Comparison of ENCODE assay signal across 4 cellular contexts in the genomic region with DNA sequence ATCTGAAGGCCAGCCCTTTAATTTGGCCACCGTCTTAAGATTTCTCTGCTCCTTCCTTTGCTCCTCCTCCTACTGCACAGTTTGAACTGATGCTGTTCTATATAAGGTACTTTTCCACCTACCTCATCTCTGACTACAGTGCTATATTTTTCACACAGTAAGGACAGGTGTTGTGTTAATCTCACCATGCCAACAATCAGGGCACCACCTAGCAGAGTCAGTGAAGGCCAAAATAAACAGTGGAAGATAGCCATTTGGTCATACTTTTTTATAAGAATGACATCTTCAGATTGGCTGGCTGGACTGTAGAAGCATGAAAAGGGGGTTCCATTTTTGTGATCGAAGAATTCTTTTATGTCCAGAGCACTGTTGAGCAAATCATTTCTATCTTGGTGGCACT. TPM values are rescaled to one million over a fixed set of nuclear protein-coding genes. Genes with fewer than 3 reads are reported as not detected.
"Had no signal": no experiment of that assay in that cellular context is flagged by ENCODE, and none has a peak within 500 bp of the region (broad histone marks: within the 10 kb centered on the region; RNA-seq: fewer than 3 reads in every experiment).

No MANE protein-coding gene starts in this region.

RNA-seq across cellular contexts. Expression of a gene that starts 11.7 kb away (rescaled TPM):
- total RNA-seq: LHCN-M2, M059J, MCF 10A, NCI-H460 had no signal
